18 cellular contexts compared by ENCODE assay signal in genomic region chr11:57402188-57403066, GRCh38. TPM values are rescaled to one million over a fixed set of nuclear protein-coding genes. Genes with fewer than 3 reads are reported as not detected.
DNase-seq lines count a peak whose midpoint lies in the region; ATAC-seq and TF ChIP-seq lines count a peak whose summit lies in the region.
"Had no signal": no experiment of that assay in that cellular context is flagged by ENCODE, and none has a peak within 500 bp of the region (broad histone marks: within the 10 kb centered on the region; RNA-seq: fewer than 3 reads in every experiment).

No MANE protein-coding gene starts in this region.

- H3K4me3 Mint-ChIP-seq in activated CD8-positive, alpha-beta memory T cell treated with anti-CD3 and anti-CD28 coated beads, Interleukin-2, amount 10 ng/mL, durations not matched to agents 7 days and 5 days: no peak overlapping the region
- H3K4me3 Mint-ChIP-seq: activated naive CD4-positive, alpha-beta T cell treated with anti-CD3 and anti-CD28 coated beads, Interleukin-2, amount 50 U/mL, for 24 hours had no signal

- TF ChIP-seq EP300 in gastroesophageal sphincter (IDR thresholded peaks at IDR 0.05): no peak

- H3K27ac ChIP-seq in HEK293 (ENCODE audit: extremely low read depth, low read depth, low read length) (no peak overlapping the region), gastroesophageal sphincter (no peak overlapping the region)
- H3K27ac ChIP-seq: C4-2B, testis had no signal

- H3K9me3 Mint-ChIP-seq in activated CD8-positive, alpha-beta memory T cell treated with anti-CD3 and anti-CD28 coated beads, Interleukin-2, amount 10 ng/mL, durations not matched to agents 7 days and 5 days (ENCODE audit: low read depth): no peaks in the 10 kb centered on the region
- H3K9me3 Mint-ChIP-seq: activated naive CD4-positive, alpha-beta T cell treated with anti-CD3 and anti-CD28 coated beads, Interleukin-2, amount 50 U/mL, for 24 hours had no signal

- H3K4me1 ChIP-seq in HEK293 (ENCODE audit: control insufficient read depth, insufficient read depth, low read length) (no peaks in the 10 kb centered on the region), gastroesophageal sphincter (peaks cover 0 to 19% (median 10%) of the 10 kb centered on the region in 3 donors)
- H3K4me1 ChIP-seq: testis had no signal

- TF ChIP-seq CTCF in HEK293 (tag by site-specific recombination; IDR thresholded peaks at IDR 0.05): no peak
- TF ChIP-seq CTCF in gastroesophageal sphincter (IDR thresholded peaks at IDR 0.05): no peak

- H3K27me3 Mint-ChIP-seq in activated CD8-positive, alpha-beta memory T cell treated with anti-CD3 and anti-CD28 coated beads, Interleukin-2, amount 10 ng/mL, durations not matched to agents 7 days and 5 days: no peaks in the 10 kb centered on the region
- H3K27me3 Mint-ChIP-seq: activated naive CD4-positive, alpha-beta T cell treated with anti-CD3 and anti-CD28 coated beads, Interleukin-2, amount 50 U/mL, for 24 hours; progenitor cell of endocrine pancreas had no signal

- peaks cover 29% of the 10 kb centered on the region for H3K4me1 Mint-ChIP-seq in activated CD8-positive, alpha-beta memory T cell treated with anti-CD3 and anti-CD28 coated beads, Interleukin-2, amount 10 ng/mL, durations not matched to agents 7 days and 5 days

- H3K4me3 ChIP-seq in HEK293 (ENCODE audit: low read depth, low read length) (no peak overlapping the region), gastroesophageal sphincter (no peak overlapping the region)
- H3K4me3 ChIP-seq: MG63, testis had no signal

- POLR2A ChIA-PET in HEK293 (lab: Yijun Ruan, JAX): no interaction called here

- H3K36me3 ChIP-seq in HEK293 (ENCODE audit: control insufficient read depth in 2 of 2, insufficient read depth in 1 of 2, low read length in 2 of 2) (no peaks in the 10 kb centered on the region), gastroesophageal sphincter (peaks cover 0 to 24% of the 10 kb centered on the region in 2 donors)

- H3K27ac Mint-ChIP-seq in activated CD8-positive, alpha-beta memory T cell treated with anti-CD3 and anti-CD28 coated beads, Interleukin-2, amount 10 ng/mL, durations not matched to agents 7 days and 5 days: no peak overlapping the region
- H3K27ac Mint-ChIP-seq: progenitor cell of endocrine pancreas had no signal

- DNase-seq in EH (ENCODE audit: low read depth) (peak; percentile 23), SW480 (ENCODE audit: low spot score) (peak; percentile 50), kidney glomerular epithelial cell (lab: John Stamatoyannopoulos, UW) (peak; percentile 6), pons (ENCODE audit: low spot score) (no peak)
- no peak for DNase-seq in activated CD8-positive, alpha-beta memory T cell treated with anti-CD3 and anti-CD28 coated beads, Interleukin-2, amount 10 ng/mL, durations not matched to agents 7 days and 5 days
- DNase-seq: activated CD8-positive, alpha-beta memory T cell treated with anti-CD3 and anti-CD28 coated beads, Interleukin-2, amount 50 U/mL, for 48 hours; DND-41; glutamatergic neuron; left cardiac atrium; MG63; NCI-H2081 treated with DMSO at 0.1 percent for 48 hours; stimulated activated CD4-positive, alpha-beta T cell treated with anti-CD3 and anti-CD28 coated beads, Interleukin-15, amount 100 ng/mL, for 24 hours; testis had no signal

- H3K27me3 ChIP-seq in gastroesophageal sphincter: peaks cover 11% of the 10 kb centered on the region
- H3K27me3 ChIP-seq: MG63, testis had no signal

- no peak for TF ChIP-seq POLR2A in gastroesophageal sphincter (IDR thresholded peaks at IDR 0.05)

- no peaks in the 10 kb centered on the region for H3K9me3 ChIP-seq in HEK293 (ENCODE audit: control insufficient read depth, insufficient read depth, low read depth, low read length)
- H3K9me3 ChIP-seq in gastroesophageal sphincter: no peaks in the 10 kb centered on the region
- H3K9me3 ChIP-seq: MG63, testis had no signal

- CTCF ChIA-PET in HEK293 (lab: Yijun Ruan, JAX): interaction anchor here (0.6 to 1.8 kb wide), 4 partner anchors 18 to 1650 kb away, joined by 3 to 4 read pairs (median 4); no protein-coding TSS in a partner anchor
- CTCF ChIA-PET in activated CD8-positive, alpha-beta memory T cell treated with anti-CD3 and anti-CD28 coated beads, Interleukin-2, amount 10 ng/mL, durations not matched to agents 7 days and 5 days (lab: Charles Lee): interaction anchor here (1.1 to 2.2 kb wide), 3 partner anchors 54 to 125 kb away, joined by 3 to 5 read pairs (median 3); no protein-coding TSS in a partner anchor

- 40 to 53% methylated on average over 1 to 8 of the region's 8 CpGs for WGBS in gastroesophageal sphincter (ENCODE audit: low coverage in 1 of 2), 2 donors

- ATAC-seq in gastroesophageal sphincter: no peak
- ATAC-seq in activated CD8-positive, alpha-beta memory T cell treated with anti-CD3 and anti-CD28 coated beads, Interleukin-2, amount 10 ng/mL, durations not matched to agents 7 days and 5 days: no peak
- ATAC-seq: left cardiac atrium had no signal

- peaks cover 21% of the 10 kb centered on the region for H3K36me3 Mint-ChIP-seq in activated CD8-positive, alpha-beta memory T cell treated with anti-CD3 and anti-CD28 coated beads, Interleukin-2, amount 10 ng/mL, durations not matched to agents 7 days and 5 days

TF ChIP-seq in HEK293, 187 proteins besides CTCF, POLR2A, EP300 and RAD21:
- TF ChIP-seq ZNF335 (tag by site-specific recombination; conservative IDR thresholded peaks at IDR 0.05) (0 out of 2 replicates have a peak, but pooled peaks have one; percentile 14), GLI2 (tag by site-specific recombination; IDR thresholded peaks at IDR 0.05; ENCODE audit: borderline replicate concordance, low read depth) (no peak), ZNF629 (tag by site-specific recombination; IDR thresholded peaks at IDR 0.05) (0 out of 2 replicates have a peak, but pooled peaks have one; percentile 18), ZBTB8A (tag by site-specific recombination; IDR thresholded peaks at IDR 0.05) (no peak), ZBTB20 (tag by site-specific recombination; IDR thresholded peaks at IDR 0.05) (peak; percentile 42; the same call in 1 of the 2 replicates), PRDM1 (tag by site-specific recombination; IDR thresholded peaks at IDR 0.05) (0 out of 2 replicates have a peak, but pooled peaks have one; percentile 7)
- TF ChIP-seq, protein P1, sequence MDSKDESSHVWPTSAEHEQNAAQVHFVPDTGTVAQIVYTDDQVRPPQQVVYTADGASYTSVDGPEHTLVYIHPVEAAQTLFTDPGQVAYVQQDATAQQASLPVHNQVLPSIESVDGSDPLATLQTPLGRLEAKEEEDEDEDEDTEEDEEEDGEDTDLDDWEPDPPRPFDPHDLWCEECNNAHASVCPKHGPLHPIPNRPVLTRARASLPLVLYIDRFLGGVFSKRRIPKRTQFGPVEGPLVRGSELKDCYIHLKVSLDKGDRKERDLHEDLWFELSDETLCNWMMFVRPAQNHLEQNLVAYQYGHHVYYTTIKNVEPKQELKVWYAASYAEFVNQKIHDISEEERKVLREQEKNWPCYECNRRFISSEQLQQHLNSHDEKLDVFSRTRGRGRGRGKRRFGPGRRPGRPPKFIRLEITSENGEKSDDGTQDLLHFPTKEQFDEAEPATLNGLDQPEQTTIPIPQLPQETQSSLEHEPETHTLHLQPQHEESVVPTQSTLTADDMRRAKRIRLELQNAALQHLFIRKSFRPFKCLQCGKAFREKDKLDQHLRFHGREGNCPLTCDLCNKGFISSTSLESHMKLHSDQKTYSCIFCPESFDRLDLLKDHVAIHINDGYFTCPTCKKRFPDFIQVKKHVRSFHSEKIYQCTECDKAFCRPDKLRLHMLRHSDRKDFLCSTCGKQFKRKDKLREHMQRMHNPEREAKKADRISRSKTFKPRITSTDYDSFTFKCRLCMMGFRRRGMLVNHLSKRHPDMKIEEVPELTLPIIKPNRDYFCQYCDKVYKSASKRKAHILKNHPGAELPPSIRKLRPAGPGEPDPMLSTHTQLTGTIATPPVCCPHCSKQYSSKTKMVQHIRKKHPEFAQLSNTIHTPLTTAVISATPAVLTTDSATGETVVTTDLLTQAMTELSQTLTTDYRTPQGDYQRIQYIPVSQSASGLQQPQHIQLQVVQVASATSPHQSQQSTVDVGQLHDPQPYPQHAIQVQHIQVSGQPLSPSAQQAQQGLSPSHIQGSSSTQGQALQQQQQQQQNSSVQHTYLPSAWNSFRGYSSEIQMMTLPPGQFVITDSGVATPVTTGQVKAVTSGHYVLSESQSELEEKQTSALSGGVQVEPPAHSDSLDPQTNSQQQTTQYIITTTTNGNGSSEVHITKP (tag by site-specific recombination; IDR thresholded peaks at IDR 0.05): 0 out of 2 replicates have a peak, but pooled peaks have one; percentile 17
TF ChIP-seq in HEK293: peak in this region for 5.

RNA-seq across cellular contexts. Expression of gene PRG2, which starts 12.0 kb away (rescaled TPM):
- not detected for total RNA-seq in gastroesophageal sphincter
- total RNA-seq in activated CD8-positive, alpha-beta memory T cell treated with anti-CD3 and anti-CD28 coated beads, Interleukin-2, amount 10 ng/mL, durations not matched to agents 7 days and 5 days: under 1 TPM; 0.59 to 0.79 TPM
- total RNA-seq: left cardiac atrium, progenitor cell of endocrine pancreas, testis had no signal

RNA-seq across cellular contexts. Expression of gene PRG3, which starts 21.5 kb away (rescaled TPM):
- not detected for total RNA-seq in gastroesophageal sphincter
- not detected for total RNA-seq in activated CD8-positive, alpha-beta memory T cell treated with anti-CD3 and anti-CD28 coated beads, Interleukin-2, amount 10 ng/mL, durations not matched to agents 7 days and 5 days
- total RNA-seq: left cardiac atrium, progenitor cell of endocrine pancreas, testis had no signal

RNA-seq across cellular contexts. Expression of gene SLC43A3, which starts 24.5 kb away (rescaled TPM):
- 10 to 100 TPM; 40.9 to 75.9 (median 60.0) TPM for total RNA-seq in gastroesophageal sphincter
- 100 to 1,000 TPM; 106 to 117 TPM for total RNA-seq in activated CD8-positive, alpha-beta memory T cell treated with anti-CD3 and anti-CD28 coated beads, Interleukin-2, amount 10 ng/mL, durations not matched to agents 7 days and 5 days

RNA-seq across cellular contexts. Expression of gene RTN4RL2, which starts 57.9 kb away (rescaled TPM):
- total RNA-seq in gastroesophageal sphincter: 1 to 10 TPM in 1 of 4 donors, under 1 TPM in 2, not detected in 1; 0.12 to 2.3 (median 0.27) TPM
- not detected for total RNA-seq in activated CD8-positive, alpha-beta memory T cell treated with anti-CD3 and anti-CD28 coated beads, Interleukin-2, amount 10 ng/mL, durations not matched to agents 7 days and 5 days

Comparison
In these comparisons a context has a peak if more than half of its experiments do, and no peak if none do; other contexts are left out.
1. DNase-seq: peak in EH (single experiment), SW480 (single experiment) and kidney glomerular epithelial cell (single experiment); none in activated CD8-positive, alpha-beta memory T cell treated with anti-CD3 and anti-CD28 coated beads, Interleukin-2, amount 10 ng/mL, durations not matched to agents 7 days and 5 days (single experiment) and pons (single experiment).